In the genomic region with DNA sequence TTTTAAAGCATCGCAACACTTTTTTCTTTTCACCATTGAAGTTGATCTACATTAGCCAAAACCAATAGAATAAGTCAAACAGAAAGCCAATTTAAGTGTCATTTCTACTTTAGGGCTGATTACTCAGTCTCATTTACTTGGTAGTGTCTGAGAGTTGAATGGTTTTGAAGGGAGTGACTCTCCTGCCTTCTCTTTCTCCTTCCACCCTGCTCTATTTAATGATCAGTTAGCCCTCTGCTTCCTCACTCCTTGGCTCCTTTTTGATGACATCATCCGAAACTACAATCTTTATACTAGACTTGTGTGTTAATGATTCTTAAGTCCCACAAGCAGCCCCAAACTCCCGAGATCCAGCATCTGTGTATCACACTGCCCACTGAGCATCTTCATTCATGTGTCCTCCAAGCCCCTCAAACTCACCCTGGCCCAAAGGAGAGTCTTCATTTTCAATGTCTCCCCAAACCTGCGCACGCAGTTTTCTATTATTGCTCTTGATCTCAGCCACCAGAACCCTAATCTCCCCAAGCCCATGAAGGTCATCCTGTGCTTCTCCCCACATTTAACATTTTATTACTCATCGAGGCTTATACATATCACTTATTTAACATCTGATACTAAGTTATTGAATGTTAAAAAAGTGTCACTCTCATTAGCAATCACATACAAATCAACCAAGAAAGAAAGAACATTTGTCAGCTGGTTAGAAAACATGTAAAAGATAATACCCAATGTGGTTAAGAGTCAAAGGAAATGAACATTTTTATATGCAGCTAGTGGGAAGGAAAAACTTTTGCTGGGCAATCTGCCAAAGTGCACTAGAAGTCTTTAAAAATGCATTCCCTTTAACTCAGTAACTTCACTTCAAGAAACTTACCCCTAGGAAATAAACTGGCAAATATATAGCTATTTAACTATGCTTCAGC, we compare ENCODE assay signal across 11 cellular contexts. TPM values are rescaled to one million over a fixed set of nuclear protein-coding genes. Genes with fewer than 3 reads are reported as not detected.
DNase-seq lines count a peak whose midpoint lies in the region.
"Had no signal": no experiment of that assay in that cellular context is flagged by ENCODE, and none has a peak within 500 bp of the region (broad histone marks: within the 10 kb centered on the region; RNA-seq: fewer than 3 reads in every experiment).

No MANE protein-coding gene starts in this region.

- no peak overlapping the region for H3K18ac ChIP-seq in neuronal stem cell (ENCODE audit: low read length)

- H3K9ac ChIP-seq in BLaER1: no peak overlapping the region
- H3K9ac ChIP-seq in neuronal stem cell (ENCODE audit: low read depth, low read length, poor library complexity): no peak overlapping the region

- H4K20me1 ChIP-seq in BLaER1: no peaks in the 10 kb centered on the region

- no peak overlapping the region for H2BK12ac ChIP-seq in neuronal stem cell (ENCODE audit: low read length)

- H3K27me3 ChIP-seq in BLaER1 (no peaks in the 10 kb centered on the region), neuronal stem cell (ENCODE audit: control insufficient read depth in 3 of 3, insufficient read depth in 3 of 3, low read depth in 1 of 3, low read length in 3 of 3) (peaks cover 0 to 4% (median 0%) of the 10 kb centered on the region in 3 experiments)
- H3K27me3 ChIP-seq: gastrocnemius medialis had no signal

- no peak overlapping the region for H3K23ac ChIP-seq in neuronal stem cell (ENCODE audit: low read depth, low read length, poor library complexity)

- no CpG with 5 or more reads among the region's 6 CpGs for WGBS in neuronal stem cell (ENCODE audit: extremely low coverage in 2 of 2, insufficient read length in 2 of 2, insufficient replicate concordance in 1 of 2), 2 donors

- no peak overlapping the region for H2BK120ac ChIP-seq in neuronal stem cell (ENCODE audit: low read depth, low read length)

- H3K4me3 ChIP-seq in BLaER1: no peak overlapping the region
- H3K4me3 ChIP-seq in neuronal stem cell (ENCODE audit: low read length in 2 of 2): no peak overlapping the region
- H3K4me3 ChIP-seq: gastrocnemius medialis, thoracic aorta had no signal

- H3K4me2 ChIP-seq in BLaER1: peak overlapping the region; percentile 11
- H3K4me2 ChIP-seq in neuronal stem cell (ENCODE audit: insufficient read depth, low read length, poor library complexity, severe bottlenecking): no peak overlapping the region

- H3K36me3 ChIP-seq in BLaER1: no peaks in the 10 kb centered on the region
- H3K36me3 ChIP-seq in neuronal stem cell (replicated peaks in 1 of 2; ENCODE audit: control insufficient read depth in 2 of 2, insufficient read depth in 2 of 2, low read length in 2 of 2): no peaks in the 10 kb centered on the region
- H3K36me3 ChIP-seq: gastrocnemius medialis, thoracic aorta had no signal

- DNase-seq in HS-27A (ENCODE audit: low read depth): peak; percentile 34
- DNase-seq in central memory CD4-positive, alpha-beta T cell: peak; percentile 5
- peak; percentile 75 for DNase-seq in myocyte (ENCODE audit: low read depth)
- no peak for DNase-seq in neuronal stem cell (ENCODE audit: low spot score)
- DNase-seq in NCI-H1417 (lab: John Stamatoyannopoulos, UW): no peak
- DNase-seq in cerebellar nuclear complex (lab: John Stamatoyannopoulos, UW): no peak
- DNase-seq in SK-N-DZ (ENCODE audit: low spot score): no peak
- DNase-seq: NCI-H187 had no signal

- H2AFZ ChIP-seq in neuronal stem cell (ENCODE audit: low read length): no peak overlapping the region

- no peaks in the 10 kb centered on the region for H3K79me1 ChIP-seq in neuronal stem cell (ENCODE audit: low read depth, low read length)

- H3K14ac ChIP-seq in neuronal stem cell (ENCODE audit: low read length): no peak overlapping the region

- no peak overlapping the region for H4K91ac ChIP-seq in neuronal stem cell (ENCODE audit: low read depth, low read length, poor library complexity)

- H2AK5ac ChIP-seq in neuronal stem cell (ENCODE audit: low read depth, low read length): no peak overlapping the region

- H3K9me3 ChIP-seq in BLaER1 (no peaks in the 10 kb centered on the region; the same call in 1 of the 2 replicates), neuronal stem cell (replicated peaks in 1 of 2; ENCODE audit: control insufficient read depth in 2 of 2, insufficient read depth in 1 of 2, low read depth in 1 of 2, low read length in 2 of 2) (peaks cover 0 to 2% of the 10 kb centered on the region in 2 donors)
- H3K9me3 ChIP-seq: gastrocnemius medialis, thoracic aorta had no signal

- H3K4me1 ChIP-seq in BLaER1 (peaks cover 15% of the 10 kb centered on the region), neuronal stem cell (ENCODE audit: control insufficient read depth in 2 of 2, insufficient read depth in 1 of 2, low read depth in 1 of 2, low read length in 2 of 2) (peaks cover 0 to 4% of the 10 kb centered on the region in 2 donors)

- no peak overlapping the region for H3K4ac ChIP-seq in neuronal stem cell (ENCODE audit: low read length)

- H3K27ac ChIP-seq in BLaER1: no peak overlapping the region
- H3K27ac ChIP-seq in neuronal stem cell (replicated peaks; ENCODE audit: low read length): no peak overlapping the region
- H3K27ac ChIP-seq: gastrocnemius medialis, thoracic aorta had no signal

- H2BK5ac ChIP-seq in neuronal stem cell (ENCODE audit: low read length): no peak overlapping the region

- no peak overlapping the region for H2BK15ac ChIP-seq in neuronal stem cell (ENCODE audit: low read length)

- H4K8ac ChIP-seq in neuronal stem cell (ENCODE audit: low read depth, low read length): no peak overlapping the region

RNA-seq across cellular contexts. Expression of a gene that starts 32.2 kb away (rescaled TPM):
- 59.6 and 66.2 TPM in 2 replicates for total RNA-seq in myocyte
- 44.5 TPM for polyA plus RNA-seq in myocyte (2012)
- 248 TPM for polyA plus RNA-seq in neuronal stem cell (2013, experiment 1 of 2)
- polyA plus RNA-seq in neuronal stem cell (2013, experiment 2 of 2): 251 TPM
- polyA plus RNA-seq in SK-N-DZ (2014; cell fraction: cytosol; rRNA removed): 130 and 143 TPM in 2 replicates
- 867 and 1,028 TPM in 2 replicates for polyA plus RNA-seq in SK-N-DZ (2014; cell fraction: nucleus; rRNA removed)

Comparison
In these comparisons a context has a peak if more than half of its experiments do, and no peak if none do; other contexts are left out.
1. DNase-seq: peak in HS-27A (single experiment), central memory CD4-positive, alpha-beta T cell (single experiment) and myocyte (single experiment); none in neuronal stem cell (single experiment), NCI-H1417 (0 of 3), cerebellar nuclear complex (0 of 2) and SK-N-DZ (single experiment).